ENCODE assay signal across 18 cellular contexts in the genomic region with DNA sequence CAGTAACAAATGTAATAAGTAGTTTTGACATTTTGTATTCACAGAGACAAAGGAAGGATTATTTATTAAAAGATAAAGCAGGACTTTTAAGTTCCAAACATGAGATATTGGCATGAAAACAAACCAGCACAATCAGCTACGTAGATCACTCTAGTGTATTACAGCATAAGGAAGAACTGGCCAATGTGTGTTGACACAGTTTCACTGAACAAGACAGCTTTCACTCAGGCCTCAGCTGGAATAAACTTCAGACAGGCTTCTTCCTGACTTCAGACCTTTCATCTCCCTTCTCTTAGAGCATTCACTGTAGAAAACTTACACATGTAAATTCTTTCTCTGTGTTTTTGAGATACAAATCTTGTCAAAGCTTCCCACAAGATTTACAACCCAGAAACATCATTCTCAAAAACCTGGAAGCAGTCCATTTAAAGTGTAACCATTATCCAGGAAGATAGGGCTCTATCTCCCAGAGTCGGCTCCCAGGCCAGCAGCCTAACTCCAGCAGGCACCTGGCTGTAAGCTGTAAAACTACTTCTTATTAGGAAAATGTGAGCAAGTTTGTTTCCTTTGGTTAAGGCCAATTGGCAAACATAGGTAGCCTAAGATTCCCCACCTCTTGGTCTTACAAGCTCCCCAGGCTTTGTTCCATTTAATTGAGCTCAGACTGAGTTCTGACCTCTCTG.
"Had no signal": no experiment of that assay in that cellular context is flagged by ENCODE, and none has a peak within 500 bp of the region (broad histone marks: within the 10 kb centered on the region; RNA-seq: fewer than 3 reads in every experiment).

No MANE protein-coding gene starts in this region.

- H3K27me3 Mint-ChIP-seq: activated B cell treated with CpG ODN at 0.5 μM for 24 hours; activated naive CD8-positive, alpha-beta T cell treated with anti-CD3 and anti-CD28 coated beads for 36 hours; brain; naive thymus-derived CD8-positive, alpha-beta T cell; stimulated activated naive CD8-positive, alpha-beta T cell treated with anti-CD3 and anti-CD28 coated beads, Interleukin-15, Interleukin-2, amounts not matched to agents 100 ng/mL and 50 ng/mL, for 24 hours had no signal

- H3K4me3 Mint-ChIP-seq: activated B cell treated with CpG ODN at 0.5 μM for 24 hours; activated CD8-positive, alpha-beta T cell treated with anti-CD3 and anti-CD28 coated beads, Interleukin-2, amount 10 ng/mL, durations not matched to agents 7 days and 5 days; activated naive CD8-positive, alpha-beta T cell treated with anti-CD3 and anti-CD28 coated beads for 36 hours; brain; naive thymus-derived CD8-positive, alpha-beta T cell; stimulated activated naive CD8-positive, alpha-beta T cell treated with anti-CD3 and anti-CD28 coated beads, Interleukin-15, Interleukin-2, amounts not matched to agents 100 ng/mL and 50 ng/mL, for 24 hours had no signal

- H3K4me3 ChIP-seq: prostate gland, right lobe of liver, suprapubic skin, upper lobe of left lung had no signal

- H3K9me3 ChIP-seq: prostate gland, right lobe of liver, suprapubic skin, upper lobe of left lung had no signal

- H3K36me3 Mint-ChIP-seq: activated naive CD8-positive, alpha-beta T cell treated with anti-CD3 and anti-CD28 coated beads for 36 hours; brain; naive thymus-derived CD8-positive, alpha-beta T cell had no signal

- H3K4me1 Mint-ChIP-seq: activated B cell treated with CpG ODN at 0.5 μM for 24 hours; activated naive CD8-positive, alpha-beta T cell treated with anti-CD3 and anti-CD28 coated beads for 36 hours; brain; naive thymus-derived CD8-positive, alpha-beta T cell had no signal

- H3K27me3 ChIP-seq: right lobe of liver, suprapubic skin, upper lobe of left lung had no signal

- H3K27ac ChIP-seq: prostate gland, right lobe of liver, suprapubic skin, upper lobe of left lung had no signal

- ATAC-seq: activated CD8-positive, alpha-beta T cell treated with anti-CD3 and anti-CD28 coated beads, Interleukin-2, amount 10 ng/mL, durations not matched to agents 7 days and 5 days; naive thymus-derived CD8-positive, alpha-beta T cell had no signal

- H3K27ac Mint-ChIP-seq: activated B cell treated with CpG ODN at 0.5 μM for 24 hours; activated CD8-positive, alpha-beta T cell treated with anti-CD3 and anti-CD28 coated beads, Interleukin-2, amount 10 ng/mL, durations not matched to agents 7 days and 5 days; activated naive CD8-positive, alpha-beta T cell treated with anti-CD3 and anti-CD28 coated beads for 36 hours; brain; naive thymus-derived CD8-positive, alpha-beta T cell; stimulated activated naive CD8-positive, alpha-beta T cell treated with anti-CD3 and anti-CD28 coated beads, Interleukin-15, Interleukin-2, amounts not matched to agents 100 ng/mL and 50 ng/mL, for 24 hours had no signal

- DNase-seq: activated B cell treated with CpG ODN at 0.5 μM for 24 hours; activated CD4-positive, alpha-beta T cell treated with anti-CD3 and anti-CD28 coated beads for 48 hours; activated CD8-positive, alpha-beta memory T cell treated with anti-CD3 and anti-CD28 coated beads, Interleukin-2, amount 50 U/mL, for 4 hours; activated CD8-positive, alpha-beta T cell treated with anti-CD3 and anti-CD28 coated beads, Interleukin-2, amount 10 ng/mL, durations not matched to agents 7 days and 5 days; activated naive CD8-positive, alpha-beta T cell treated with anti-CD3 and anti-CD28 coated beads for 36 hours; activated T-cell treated with anti-CD3 and anti-CD28 coated beads, Interleukin-2, amount 50 U/mL, for 48 hours; effector CD8-positive, alpha-beta T cell; foreskin fibroblast; glutamatergic neuron; kidney glomerular epithelial cell; naive thymus-derived CD8-positive, alpha-beta T cell; right lobe of liver; T-helper 2 cell had no signal

- H3K9me3 Mint-ChIP-seq: activated B cell treated with CpG ODN at 0.5 μM for 24 hours had no signal

- H3K36me3 ChIP-seq: prostate gland, right lobe of liver, suprapubic skin, upper lobe of left lung had no signal

- H3K4me1 ChIP-seq: prostate gland, right lobe of liver, suprapubic skin, upper lobe of left lung had no signal
